In the genomic region with DNA sequence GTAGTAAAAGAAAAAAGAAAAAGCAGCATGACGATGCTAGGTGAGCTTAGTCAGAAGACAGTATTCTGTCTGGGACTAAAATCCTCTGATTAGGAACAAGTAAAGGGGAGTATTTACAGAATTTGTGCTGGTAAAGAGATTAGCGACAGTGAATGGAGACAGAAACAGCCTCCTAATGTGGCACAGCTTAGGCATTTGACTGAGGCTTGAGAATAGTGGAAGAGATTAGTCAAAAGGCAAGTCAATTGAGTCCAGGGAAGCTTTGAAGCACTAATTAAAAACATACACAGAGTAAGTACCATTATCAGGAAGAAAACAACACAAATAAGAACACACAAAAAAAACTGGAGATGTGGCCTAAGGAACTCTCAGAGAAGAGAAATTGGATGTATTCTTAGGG, we compare ENCODE assay signal across 1 cellular context.
TF ChIP-seq lines count a peak whose summit lies in the region.

No MANE protein-coding gene starts in this region.

TF ChIP-seq in IMR-90, 13 proteins besides CTCF, POLR2A, EP300 and RAD21:
- TF ChIP-seq MXI1 (IDR thresholded peaks at IDR 0.05; ENCODE audit: borderline replicate concordance, low read depth, low read length) (no peak), CHD1 (IDR thresholded peaks at IDR 0.05; ENCODE audit: low read depth, low read length) (no peak), CEBPB (IDR thresholded peaks at IDR 0.05; ENCODE audit: low read depth, low read length) (no peak), ELK1 (IDR thresholded peaks at IDR 0.05; ENCODE audit: borderline replicate concordance, low read depth, low read length) (no peak), USF2 (IDR thresholded peaks at IDR 0.05; ENCODE audit: low read depth, low read length) (no peak), BHLHE40 (IDR thresholded peaks at IDR 0.05; ENCODE audit: low read depth, low read length) (no peak), SMC3 (IDR thresholded peaks at IDR 0.05; ENCODE audit: low read depth, low read length) (no peak), RFX5 (IDR thresholded peaks at IDR 0.05; ENCODE audit: low read depth, low read length) (no peak), FOS (IDR thresholded peaks at IDR 0.05; ENCODE audit: low read depth, low read length) (no peak), NFE2L2 (IDR thresholded peaks at IDR 0.05; ENCODE audit: low read depth, low read length) (no peak), MAZ (IDR thresholded peaks at IDR 0.05; ENCODE audit: borderline replicate concordance, low read depth, low read length) (no peak), RCOR1 (IDR thresholded peaks at IDR 0.05; ENCODE audit: insufficient replicate concordance, low read length) (no peak), MAFK (IDR thresholded peaks at IDR 0.05; ENCODE audit: low read depth, low read length) (no peak)
